Comparison of ENCODE assay signal across 8 cellular contexts in genomic region chr12:131608740-131609665, GRCh38.
A peak's percentile ranks its signal among the peaks of the same experiment; 100 is the strongest.
DNase-seq lines count a peak whose midpoint lies in the region; ATAC-seq and TF ChIP-seq lines count a peak whose summit lies in the region.

No MANE protein-coding gene starts in this region.

- ATAC-seq in left colon (peak; percentile 88), GM18502 (IDR thresholded peaks at IDR 0.05; ENCODE audit: poor library complexity, unreplicated experiment) (no peak), GM21447 (IDR thresholded peaks at IDR 0.05; ENCODE audit: unreplicated experiment) (no peak)

- H3K36me3 ChIP-seq in WERI-Rb-1 = no peaks in the 10 kb centered on the region

- no peak overlapping the region for H3K27ac ChIP-seq in WERI-Rb-1

- DNase-seq in D341Med (ENCODE audit: low spot score) (peak; percentile 62), HPDE6-E6E7 (ENCODE audit: extremely low spot score) (peak; percentile 8), WERI-Rb-1 (peak; percentile 75), left colon (peak; percentile 44 to 74)
- DNase-seq in central memory CD4-positive, alpha-beta T cell = peak; percentile 41
- peak; percentile 49 to 61 for DNase-seq in stimulated activated CD4-positive, alpha-beta T cell treated with anti-CD3 and anti-CD28 coated beads, Interleukin-2, amount 100 ng/mL, for 48 hours

- no peaks in the 10 kb centered on the region for H3K9me3 ChIP-seq in WERI-Rb-1 (ENCODE audit: severe bottlenecking)

- intact Hi-C loops in left colon (cut with DNase I, micrococcal nuclease) = no loop called here

- H3K27me3 ChIP-seq in WERI-Rb-1 (ENCODE audit: insufficient read depth, low read depth, severe bottlenecking) = no peaks in the 10 kb centered on the region

- H3K4me3 ChIP-seq in WERI-Rb-1 (ENCODE audit: low read depth, low read length) = no peak overlapping the region

- peak; percentile 85 for TF ChIP-seq CTCF in WERI-Rb-1 (IDR thresholded peaks at IDR 0.05; ENCODE audit: low read depth, low read length)

Comparison
In these comparisons a context has a peak if more than half of its experiments do, and no peak if none do; other contexts are left out.
1. DNase-seq: peak in every context shown above with its lines; median percentile 75 in WERI-Rb-1; 62 in D341Med; 59 in left colon; 55 in stimulated activated CD4-positive, alpha-beta T cell treated with anti-CD3 and anti-CD28 coated beads, Interleukin-2, amount 100 ng/mL, for 48 hours; 41 in central memory CD4-positive, alpha-beta T cell; 8 in HPDE6-E6E7.